10 cellular contexts compared by ENCODE assay signal in the genomic region with DNA sequence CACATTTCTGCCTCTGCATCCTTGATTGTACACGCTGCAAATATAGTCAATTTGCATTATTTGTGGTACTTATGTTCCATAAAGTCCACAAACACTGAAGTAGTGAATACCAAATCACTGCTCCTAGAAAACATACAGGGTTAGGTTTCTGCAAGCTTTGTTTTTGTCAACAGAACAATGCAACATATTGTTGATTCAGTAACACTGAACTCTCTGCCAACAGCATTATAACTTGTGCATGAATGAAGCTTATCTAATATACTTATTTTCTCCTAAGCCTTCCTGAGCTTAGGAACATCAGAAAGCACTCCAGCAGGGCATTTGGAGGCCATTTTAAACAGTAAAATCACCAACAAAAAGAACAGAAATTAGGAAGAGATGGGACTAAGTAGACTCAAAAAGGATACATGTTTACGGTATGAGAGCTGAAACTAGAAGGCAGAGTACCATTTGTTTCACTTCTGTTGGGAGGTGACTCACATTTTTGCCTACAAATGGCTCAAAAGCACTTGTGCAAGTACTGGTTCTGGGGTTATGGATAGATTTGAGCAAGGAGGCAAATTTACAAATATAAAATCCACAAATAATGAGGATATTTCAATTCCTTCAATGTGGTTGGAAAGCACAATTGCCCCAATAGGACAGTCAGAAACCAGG. TPM values are rescaled to one million over a fixed set of nuclear protein-coding genes. Genes with fewer than 3 reads are reported as not detected.
A peak's percentile ranks its signal among the peaks of the same experiment; 100 is the strongest.
DNase-seq lines count a peak whose midpoint lies in the region; ATAC-seq lines count a peak whose summit lies in the region.
"Had no signal": no experiment of that assay in that cellular context is flagged by ENCODE, and none has a peak within 500 bp of the region (broad histone marks: within the 10 kb centered on the region; RNA-seq: fewer than 3 reads in every experiment).

No MANE protein-coding gene starts in this region.

- no peak for DNase-seq in NCI-H526 treated with DMSO at 0.1 percent for 48 hours (lab: John Stamatoyannopoulos, UW)
- no peak for DNase-seq in mesenchymal stem cell
- no peak for DNase-seq in NCI-H146 treated with DMSO at 0.1 percent for 48 hours (lab: John Stamatoyannopoulos, UW; ENCODE audit: unreplicated experiment)
- no peak for DNase-seq in cerebellum (ENCODE audit: low spot score)
- DNase-seq: stimulated activated CD4-positive, alpha-beta T cell treated with anti-CD3 and anti-CD28 coated beads, Interleukin-1b, Interleukin-23, amount 100 ng/mL, for 48 hours; T1000 had no signal

- H3K4me2 ChIP-seq in mesenchymal stem cell (ENCODE audit: low read length, poor library complexity, severe bottlenecking): no peak overlapping the region

- H3K14ac ChIP-seq in mesenchymal stem cell (ENCODE audit: low read length in 2 of 2): no peak overlapping the region

- no peak overlapping the region for H2AFZ ChIP-seq in mesenchymal stem cell (ENCODE audit: low read depth, low read length)

- peaks cover 27% of the 10 kb centered on the region for H3K4me1 ChIP-seq in iPS-20b (ENCODE audit: insufficient read depth, low read length)
- H3K4me1 ChIP-seq in mesenchymal stem cell (ENCODE audit: control insufficient read depth, insufficient read depth, low read depth, low read length): no peaks in the 10 kb centered on the region

- H3K27me3 ChIP-seq in iPS-20b (ENCODE audit: insufficient read depth, low read length) (no peaks in the 10 kb centered on the region), mesenchymal stem cell (ENCODE audit: control insufficient read depth in 1 of 2, insufficient read depth in 1 of 2, low read length in 2 of 2) (no peaks in the 10 kb centered on the region)

- H3K4ac ChIP-seq in mesenchymal stem cell (ENCODE audit: low read depth in 1 of 2, low read length in 2 of 2): no peak overlapping the region

- H2BK120ac ChIP-seq in mesenchymal stem cell (ENCODE audit: low read depth, low read length): no peak overlapping the region

- H2BK5ac ChIP-seq in mesenchymal stem cell (ENCODE audit: low read depth, low read length, poor library complexity, severe bottlenecking): no peak overlapping the region

- no peak overlapping the region for H3K4me3 ChIP-seq in iPS-20b (ENCODE audit: low read length)
- H3K4me3 ChIP-seq in mesenchymal stem cell (ENCODE audit: insufficient read depth in 1 of 2, low read depth in 1 of 2, low read length in 2 of 2): no peak overlapping the region

- ATAC-seq in GM18907 (IDR thresholded peaks at IDR 0.05; ENCODE audit: unreplicated experiment) (peak; percentile 79), GM21717 (IDR thresholded peaks at IDR 0.05; ENCODE audit: unreplicated experiment) (peak; percentile 91), HG03439 (IDR thresholded peaks at IDR 0.05; ENCODE audit: unreplicated experiment) (peak; percentile 83)

- no peak overlapping the region for H2BK15ac ChIP-seq in mesenchymal stem cell (ENCODE audit: low read depth, poor library complexity, severe bottlenecking)

- H3K18ac ChIP-seq in mesenchymal stem cell (ENCODE audit: low read depth in 1 of 2, low read length in 2 of 2): no peak overlapping the region

- no peak overlapping the region for H4K8ac ChIP-seq in mesenchymal stem cell (ENCODE audit: low read length)

- H3K9me3 ChIP-seq in iPS-20b (ENCODE audit: insufficient read depth, low read depth, low read length) (no peaks in the 10 kb centered on the region), mesenchymal stem cell (ENCODE audit: control insufficient read depth, low read length) (no peaks in the 10 kb centered on the region)

- H4K91ac ChIP-seq in mesenchymal stem cell (ENCODE audit: low read length): no peak overlapping the region

- H2AK5ac ChIP-seq in mesenchymal stem cell (ENCODE audit: low read length, severe bottlenecking): no peak overlapping the region

- H3K36me3 ChIP-seq in iPS-20b (ENCODE audit: insufficient read depth, low read depth, low read length) (peaks cover 55% of the 10 kb centered on the region), mesenchymal stem cell (ENCODE audit: control insufficient read depth in 1 of 2, insufficient read depth in 2 of 2, low read depth in 1 of 2, low read length in 2 of 2) (peaks cover 12 to 72% of the 10 kb centered on the region in 2 experiments)

- H3K27ac ChIP-seq in iPS-20b (ENCODE audit: low read length) (no peak overlapping the region), mesenchymal stem cell (ENCODE audit: low read length, poor library complexity, severe bottlenecking) (no peak overlapping the region)

- no peaks in the 10 kb centered on the region for H3K79me1 ChIP-seq in mesenchymal stem cell (replicated peaks; ENCODE audit: low read length, poor library complexity, severe bottlenecking)

- H3K9ac ChIP-seq in iPS-20b (ENCODE audit: low read depth, low read length): peak overlapping the region; percentile 7; the same call in 1 of the 2 replicates
- no peak overlapping the region for H3K9ac ChIP-seq in mesenchymal stem cell (ENCODE audit: low read length)

- H2BK12ac ChIP-seq in mesenchymal stem cell (ENCODE audit: low read length in 2 of 2): no peak overlapping the region

- no peak overlapping the region for H3K23ac ChIP-seq in mesenchymal stem cell (ENCODE audit: low read length in 2 of 2)

- WGBS in mesenchymal stem cell: 100% methylated on average over 2 of the region's 2 CpGs

RNA-seq across cellular contexts. Expression of gene COX18, which starts 14.1 kb away (rescaled TPM):
- polyA plus RNA-seq in mesenchymal stem cell (2013, experiment 1 of 2): 9.6 TPM
- 9.2 TPM for polyA plus RNA-seq in mesenchymal stem cell (2013, experiment 2 of 2)
- 15.9 TPM for total RNA-seq in cerebellum
